In the genomic region with DNA sequence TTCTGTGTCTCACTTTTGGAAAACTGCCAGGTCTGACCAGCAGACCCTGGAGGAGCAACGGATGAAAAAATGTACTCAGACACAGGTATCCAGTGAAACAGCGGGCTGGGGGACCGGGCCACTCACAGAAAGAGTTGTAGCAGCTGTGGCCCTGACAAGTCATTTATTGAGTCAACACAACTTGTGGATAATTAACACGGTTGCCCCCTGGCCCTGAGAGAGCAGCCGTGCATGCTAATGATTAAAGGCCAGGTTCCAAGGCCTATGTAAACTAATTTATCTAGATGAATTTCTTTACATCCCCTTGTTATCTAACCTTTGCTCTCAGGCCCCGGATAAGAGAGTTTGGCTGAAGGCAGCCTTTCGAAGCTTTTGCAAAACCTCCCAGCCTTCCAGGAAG, we compare ENCODE assay signal across 17 cellular contexts.
"Had no signal": no experiment of that assay in that cellular context is flagged by ENCODE, and none has a peak within 500 bp of the region (broad histone marks: within the 10 kb centered on the region; RNA-seq: fewer than 3 reads in every experiment).

No MANE protein-coding gene starts in this region.

- H3K4me1 Mint-ChIP-seq: stimulated activated memory B cell treated with anti-CD40 and anti-IgM and Interleukin-4, amounts not matched to agents 10 μg/mL and 1 μg/mL and 100 μg/mL, for 72 hours; T-cell had no signal

- H3K79me2 ChIP-seq: parathyroid adenoma had no signal

- H3K4me1 ChIP-seq: ascending aorta, esophagus muscularis mucosa, parathyroid adenoma, right atrium auricular region, spleen, upper lobe of left lung had no signal

- H3K36me3 ChIP-seq: ascending aorta, esophagus muscularis mucosa, right atrium auricular region, spleen, upper lobe of left lung, WERI-Rb-1 had no signal

- ATAC-seq: activated CD8-positive, alpha-beta T cell treated with anti-CD3 and anti-CD28 coated beads for 36 hours; activated T-cell treated with anti-CD3 and anti-CD28 coated beads, Interleukin-2, amount 50 U/mL, for 72 hours; left ventricle myocardium superior; stimulated activated memory B cell treated with anti-CD40 and anti-IgM and Interleukin-4, amounts not matched to agents 10 μg/mL and 1 μg/mL and 100 μg/mL, for 72 hours; T-cell had no signal

- H3K27ac Mint-ChIP-seq: activated CD8-positive, alpha-beta T cell treated with anti-CD3 and anti-CD28 coated beads for 36 hours; activated T-cell treated with anti-CD3 and anti-CD28 coated beads, Interleukin-2, amount 50 U/mL, for 72 hours; stimulated activated memory B cell treated with anti-CD40 and anti-IgM and Interleukin-4, amounts not matched to agents 10 μg/mL and 1 μg/mL and 100 μg/mL, for 72 hours; T-cell had no signal

- H3K27me3 Mint-ChIP-seq: activated CD8-positive, alpha-beta T cell treated with anti-CD3 and anti-CD28 coated beads for 36 hours; stimulated activated memory B cell treated with anti-CD40 and anti-IgM and Interleukin-4, amounts not matched to agents 10 μg/mL and 1 μg/mL and 100 μg/mL, for 72 hours had no signal

- H3K9ac ChIP-seq: parathyroid adenoma had no signal

- H3K4me3 Mint-ChIP-seq: activated CD8-positive, alpha-beta T cell treated with anti-CD3 and anti-CD28 coated beads for 36 hours; activated T-cell treated with anti-CD3 and anti-CD28 coated beads, Interleukin-2, amount 50 U/mL, for 72 hours; stimulated activated memory B cell treated with anti-CD40 and anti-IgM and Interleukin-4, amounts not matched to agents 10 μg/mL and 1 μg/mL and 100 μg/mL, for 72 hours; T-cell had no signal

- DNase-seq: activated CD4-positive, alpha-beta T cell treated with anti-CD3 and anti-CD28 coated beads for 4 hours; activated CD8-positive, alpha-beta memory T cell treated with anti-CD3 and anti-CD28 coated beads, Interleukin-2, amount 50 U/mL, for 4 hours; activated CD8-positive, alpha-beta T cell treated with anti-CD3 and anti-CD28 coated beads for 36 hours; activated naive CD4-positive, alpha-beta T cell; activated T-cell treated with anti-CD3 and anti-CD28 coated beads, Interleukin-2, amount 50 U/mL, for 72 hours; left ventricle myocardium superior; mesenchymal stem cell; spleen; stimulated activated CD4-positive, alpha-beta T cell treated with anti-CD3 and anti-CD28 coated beads, Interleukin-1b, Interleukin-23, amount 100 ng/mL, for 48 hours; T-cell; upper lobe of left lung; WERI-Rb-1 had no signal

- H3K9me3 Mint-ChIP-seq: activated CD8-positive, alpha-beta T cell treated with anti-CD3 and anti-CD28 coated beads for 36 hours; stimulated activated memory B cell treated with anti-CD40 and anti-IgM and Interleukin-4, amounts not matched to agents 10 μg/mL and 1 μg/mL and 100 μg/mL, for 72 hours; T-cell had no signal

- H3K27me3 ChIP-seq: ascending aorta, esophagus muscularis mucosa, right atrium auricular region, spleen, upper lobe of left lung had no signal

- H3K36me3 Mint-ChIP-seq: stimulated activated memory B cell treated with anti-CD40 and anti-IgM and Interleukin-4, amounts not matched to agents 10 μg/mL and 1 μg/mL and 100 μg/mL, for 72 hours; T-cell had no signal

- H3K9me3 ChIP-seq: ascending aorta, esophagus muscularis mucosa, right atrium auricular region, spleen, upper lobe of left lung had no signal

- H3K4me3 ChIP-seq: ascending aorta, esophagus muscularis mucosa, right atrium auricular region, spleen, upper lobe of left lung had no signal

- H3K27ac ChIP-seq: ascending aorta, esophagus muscularis mucosa, parathyroid adenoma, right atrium auricular region, spleen, upper lobe of left lung, WERI-Rb-1 had no signal
